In genomic region chr3:152204218-152204617, GRCh38 we compare ENCODE assay signal across 9 cellular contexts.
A peak's percentile ranks its signal among the peaks of the same experiment; 100 is the strongest.
DNase-seq lines count a peak whose midpoint lies in the region; ATAC-seq, FAIRE-seq and TF ChIP-seq lines count a peak whose summit lies in the region.
"Had no signal": no experiment of that assay in that cellular context is flagged by ENCODE, and none has a peak within 500 bp of the region (broad histone marks: within the 10 kb centered on the region; RNA-seq: fewer than 3 reads in every experiment).

No MANE protein-coding gene starts in this region.

- peak overlapping the region; percentile 73 for H3K4me3 Mint-ChIP-seq in activated CD4-positive, alpha-beta T cell treated with anti-CD3 and anti-CD28 coated beads, Interleukin-2, amount 10 ng/mL, durations not matched to agents 7 days and 5 days
- H3K4me3 Mint-ChIP-seq in T-cell, result peak overlapping the region; percentile 83 to 86 (median 83)

- TF ChIP-seq POLR2A in suprapubic skin (IDR thresholded peaks at IDR 0.05), result no peak

- no peak for TF ChIP-seq EP300 in suprapubic skin (IDR thresholded peaks at IDR 0.05)

- H3K4me1 Mint-ChIP-seq in activated CD4-positive, alpha-beta T cell treated with anti-CD3 and anti-CD28 coated beads, Interleukin-2, amount 10 ng/mL, durations not matched to agents 7 days and 5 days, result peaks cover 73% of the 10 kb centered on the region
- peaks cover 76 to 84% (median 76%) of the 10 kb centered on the region in 3 donors for H3K4me1 Mint-ChIP-seq in T-cell

- no peak for FAIRE-seq in GM19239 (lab: Jason Lieb, UNC)

- H3K27ac ChIP-seq in suprapubic skin, result peak overlapping the region; percentile 67

- TF ChIP-seq CTCF in suprapubic skin (IDR thresholded peaks at IDR 0.05), result no peak

- no peaks in the 10 kb centered on the region for H3K27me3 Mint-ChIP-seq in activated CD4-positive, alpha-beta T cell treated with anti-CD3 and anti-CD28 coated beads, Interleukin-2, amount 10 ng/mL, durations not matched to agents 7 days and 5 days
- no peaks in the 10 kb centered on the region for H3K27me3 Mint-ChIP-seq in T-cell

- POLR2A ChIA-PET in activated CD4-positive, alpha-beta T cell treated with anti-CD3 and anti-CD28 coated beads, Interleukin-2, amount 10 ng/mL, durations not matched to agents 7 days and 5 days (lab: Charles Lee), result interaction anchor here (0.6 to 1.4 kb wide), 4 partner anchors 11 to 998 kb away, joined by 3 to 6 read pairs (median 3); no protein-coding TSS in a partner anchor
- POLR2A ChIA-PET in T-cell (lab: Charles Lee), result interaction anchor here (0.5 to 2.4 kb wide), 23 partner anchors 8 to 148 kb away, joined by 3 to 10 read pairs (median 3); partner anchors contain the start of gene MBNL1 (in 1 of the 2)

- no peaks in the 10 kb centered on the region for H3K27me3 ChIP-seq in suprapubic skin

- 46% methylated on average over 2 of the region's 2 CpGs for whole genome bisulfite sequencing in suprapubic skin

- H3K36me3 Mint-ChIP-seq in activated CD4-positive, alpha-beta T cell treated with anti-CD3 and anti-CD28 coated beads, Interleukin-2, amount 10 ng/mL, durations not matched to agents 7 days and 5 days (ENCODE audit: low read depth), result peaks cover 18% of the 10 kb centered on the region
- no peaks in the 10 kb centered on the region for H3K36me3 Mint-ChIP-seq in T-cell

- no peak for DNase-seq in activated CD4-positive, alpha-beta T cell treated with anti-CD3 and anti-CD28 coated beads, Interleukin-2, amount 10 ng/mL, durations not matched to agents 7 days and 5 days
- no peak for DNase-seq in activated CD4-positive, alpha-beta T cell treated with anti-CD3 and anti-CD28 coated beads, Interleukin-2, amount 50 U/mL, for 1 hour
- DNase-seq in T-cell (no peak), kidney tubule cell (ENCODE audit: low spot score) (peak; percentile 24), suprapubic skin (ENCODE audit: low spot score in 2 of 2) (no peak), GM19239 (ENCODE audit: insufficient read length, low spot score) (no peak), NCI-H2171 treated with DMSO at 0.1 percent for 48 hours (lab: John Stamatoyannopoulos, UW) (no peak)
- DNase-seq: NCI-H1417 treated with DMSO at 0.1 percent for 48 hours had no signal

- no peaks in the 10 kb centered on the region for H3K9me3 ChIP-seq in suprapubic skin

- CTCF ChIA-PET in activated CD4-positive, alpha-beta T cell treated with anti-CD3 and anti-CD28 coated beads, Interleukin-2, amount 10 ng/mL, durations not matched to agents 7 days and 5 days (lab: Charles Lee), result interaction anchor here (0.9 to 4.7 kb wide), 5 partner anchors 9 to 156 kb away, joined by 3 to 19 read pairs (median 4); no protein-coding TSS in a partner anchor
- CTCF ChIA-PET in T-cell (lab: Charles Lee), result interaction anchor here (0.8 to 1.8 kb wide), 8 partner anchors 9 to 41 kb away, joined by 3 to 8 read pairs (median 4); no protein-coding TSS in a partner anchor

- H3K9me3 Mint-ChIP-seq in activated CD4-positive, alpha-beta T cell treated with anti-CD3 and anti-CD28 coated beads, Interleukin-2, amount 10 ng/mL, durations not matched to agents 7 days and 5 days, result peaks cover 18% of the 10 kb centered on the region
- H3K9me3 Mint-ChIP-seq in T-cell, result no peaks in the 10 kb centered on the region

- no peaks in the 10 kb centered on the region for H3K36me3 ChIP-seq in suprapubic skin

- no peak overlapping the region for H3K4me3 ChIP-seq in suprapubic skin

- H3K4me1 ChIP-seq in suprapubic skin, result peaks cover 36% of the 10 kb centered on the region

- ATAC-seq in T-cell (replicated peaks in 1 of 4) (peak in 1 of 4 experiments; percentile 31), esophagus mucosa (no peak)

- H3K27ac Mint-ChIP-seq in activated CD4-positive, alpha-beta T cell treated with anti-CD3 and anti-CD28 coated beads, Interleukin-2, amount 10 ng/mL, durations not matched to agents 7 days and 5 days, result peak overlapping the region; percentile 84
- peak overlapping the region; percentile 97 to 99 for H3K27ac Mint-ChIP-seq in T-cell
